10 cellular contexts compared by ENCODE assay signal in genomic region chr16:50677351-50677750, GRCh38. TPM values are rescaled to one million over a fixed set of nuclear protein-coding genes. Genes with fewer than 3 reads are reported as not detected.
DNase-seq lines count a peak whose midpoint lies in the region; ATAC-seq and TF ChIP-seq lines count a peak whose summit lies in the region.
"Had no signal": no experiment of that assay in that cellular context is flagged by ENCODE, and none has a peak within 500 bp of the region (broad histone marks: within the 10 kb centered on the region; RNA-seq: fewer than 3 reads in every experiment).

No MANE protein-coding gene starts in this region.

- no peak overlapping the region for H3K27ac ChIP-seq in right lobe of liver

- H3K36me3 ChIP-seq in BE2C (no peaks in the 10 kb centered on the region), right lobe of liver (no peaks in the 10 kb centered on the region)

- H3K4me1 ChIP-seq in BE2C (no peaks in the 10 kb centered on the region), right lobe of liver (no peaks in the 10 kb centered on the region)

- TF ChIP-seq POLR2A in right lobe of liver (IDR thresholded peaks at IDR 0.05): no peak

- intact Hi-C loops in right lobe of liver (cut with DNase I): loop anchor here in 1 of 2 donors (10.0 kb wide), 1 partner anchor 127 kb away; no protein-coding TSS in a partner anchor

- H3K27me3 ChIP-seq in BE2C: no peaks in the 10 kb centered on the region
- no peaks in the 10 kb centered on the region for H3K27me3 ChIP-seq in right lobe of liver

- H3K4me3 ChIP-seq in BE2C (ENCODE audit: low read depth, low read length) (no peak overlapping the region), GM12865 (ENCODE audit: low read depth, low read length) (no peak overlapping the region), right lobe of liver (no peak overlapping the region)

- H3K9me3 ChIP-seq in BE2C (no peaks in the 10 kb centered on the region; the same call in 1 of the 2 replicates), right lobe of liver (peaks cover 0 to 5% (median 0%) of the 10 kb centered on the region in 4 donors)

- peaks cover 29% of the 10 kb centered on the region for H3K4me1 Mint-ChIP-seq in activated T-helper 17 cell treated with anti-CD3 and anti-CD28 coated beads, Interleukin-2, amount 50 U/mL, for 72 hours

- DNase-seq in BE2C (no peak), GM12865 (ENCODE audit: low read depth) (no peak), right lobe of liver (no peak), HuH-7.5 (ENCODE audit: low spot score) (no peak), amniotic stem cell (lab: John Stamatoyannopoulos, UW) (no peak), DMS53 treated with DMSO at 0.1 percent for 48 hours (lab: John Stamatoyannopoulos, UW; ENCODE audit: unreplicated experiment) (no peak)
- DNase-seq: NCI-H510A treated with DMSO at 0.1 percent for 48 hours had no signal

- TF ChIP-seq CTCF in BE2C (IDR thresholded peaks at IDR 0.05; ENCODE audit: low read depth, low read length) (peak; percentile 25), GM12865 (IDR thresholded peaks at IDR 0.05; ENCODE audit: insufficient read depth, low read depth, low read length, missing control alignments) (peak; percentile 65), right lobe of liver (IDR thresholded peaks at IDR 0.05) (peak; percentile 16 to 38 (median 28))

- H3K27ac Mint-ChIP-seq in activated T-helper 17 cell treated with anti-CD3 and anti-CD28 coated beads, Interleukin-2, amount 50 U/mL, for 72 hours: peak overlapping the region; percentile 90

- peaks cover 88% of the 10 kb centered on the region for H3K36me3 Mint-ChIP-seq in activated T-helper 17 cell treated with anti-CD3 and anti-CD28 coated beads, Interleukin-2, amount 50 U/mL, for 72 hours (ENCODE audit: low read depth)

- no peaks in the 10 kb centered on the region for H3K27me3 Mint-ChIP-seq in activated T-helper 17 cell treated with anti-CD3 and anti-CD28 coated beads, Interleukin-2, amount 50 U/mL, for 72 hours

- peak overlapping the region; percentile 88 for H3K4me3 Mint-ChIP-seq in activated T-helper 17 cell treated with anti-CD3 and anti-CD28 coated beads, Interleukin-2, amount 50 U/mL, for 72 hours

- no peak for ATAC-seq in activated T-helper 17 cell treated with anti-CD3 and anti-CD28 coated beads, Interleukin-2, amount 50 U/mL, for 72 hours (replicated peaks)
- ATAC-seq in right lobe of liver: peak in 2 of 4 donors; percentile 16 to 49
- ATAC-seq in HG02588 (IDR thresholded peaks at IDR 0.05; ENCODE audit: unreplicated experiment): no peak
- ATAC-seq: activated CD4-positive, CD25-positive, alpha-beta regulatory T cell treated with anti-CD3 and anti-CD28 coated beads, Interleukin-2, amount 50 U/mL, for 24 hours had no signal

- peaks cover 3% of the 10 kb centered on the region for H3K9me3 Mint-ChIP-seq in activated T-helper 17 cell treated with anti-CD3 and anti-CD28 coated beads, Interleukin-2, amount 50 U/mL, for 72 hours

- 86% methylated on average over 5 of the region's 7 CpGs for WGBS in right lobe of liver (ENCODE audit: insufficient coverage, low coverage, low lambda C conversion rate, missing lambda C conversion rate)

RNA-seq across cellular contexts. Expression of gene SNX20, which starts 3.8 kb away (rescaled TPM):
- not detected for polyA plus RNA-seq in BE2C (2012; ENCODE audit: insufficient read depth, insufficient read length, low read depth)
- 10 to 100 TPM; 53.9 to 96.9 TPM for total RNA-seq in activated T-helper 17 cell treated with anti-CD3 and anti-CD28 coated beads, Interleukin-2, amount 50 U/mL, for 72 hours
- total RNA-seq in right lobe of liver: 1 to 10 TPM in 1 of 6 experiments, under 1 TPM in 5; 0.31 to 1.9 (median 0.71) TPM

RNA-seq across cellular contexts. Expression of gene NOD2, which starts 16.1 kb away (rescaled TPM):
- polyA plus RNA-seq in BE2C (2012; ENCODE audit: insufficient read depth, insufficient read length, low read depth): not detected
- total RNA-seq in activated T-helper 17 cell treated with anti-CD3 and anti-CD28 coated beads, Interleukin-2, amount 50 U/mL, for 72 hours: 10 to 100 TPM in 1 of 2 donors, 1 to 10 TPM in 1; 7.6 to 28.4 TPM
- total RNA-seq in right lobe of liver: 1 to 10 TPM in 4 of 6 experiments, under 1 TPM in 2; 0.74 to 6.0 (median 1.4) TPM

Comparison
In these comparisons a context has a peak if more than half of its experiments do, and no peak if none do; other contexts are left out.
1. RNA of gene SNX20, which starts 3.8 kb away (total RNA-seq): 53.9 to 96.9 TPM in activated T-helper 17 cell treated with anti-CD3 and anti-CD28 coated beads, Interleukin-2, amount 50 U/mL, for 72 hours; 0.31 to 1.9 TPM in right lobe of liver; every median in the first group is over 10 times any median in the second.
2. Peak in every context shown above with its lines, with median percentiles within 50 percentile points of each other: CTCF ChIP-seq.